In genomic region chr1:33257759-33258712, GRCh38 we compare ENCODE assay signal across 7 cellular contexts. TPM values are rescaled to one million over a fixed set of nuclear protein-coding genes. Genes with fewer than 3 reads are reported as not detected.
DNase-seq lines count a peak whose midpoint lies in the region; ATAC-seq, FAIRE-seq and TF ChIP-seq lines count a peak whose summit lies in the region.

No MANE protein-coding gene starts in this region.

- no peaks in the 10 kb centered on the region for H3K79me2 ChIP-seq in keratinocyte (ENCODE audit: control insufficient read depth, insufficient read depth, low read length)

- no peaks in the 10 kb centered on the region for H3K27me3 ChIP-seq in HUES6 (ENCODE audit: control insufficient read depth, insufficient read depth, low read length)
- H3K27me3 ChIP-seq in keratinocyte (ENCODE audit: control insufficient read depth, extremely low read depth, insufficient read depth, low read length), result no peaks in the 10 kb centered on the region

- peak; percentile 49 for FAIRE-seq in keratinocyte (lab: Jason Lieb, UNC)

- H3K9me3 Mint-ChIP-seq in activated naive CD8-positive, alpha-beta T cell (ENCODE audit: low read depth), result no peaks in the 10 kb centered on the region
- H3K9me3 Mint-ChIP-seq in stimulated activated memory B cell treated with anti-CD40 and anti-IgM and Interleukin-4, amounts not matched to agents 10 μg/mL and 1 μg/mL and 100 μg/mL, for 72 hours, result no peaks in the 10 kb centered on the region

- H3K4me3 ChIP-seq in HUES6 (ENCODE audit: low read depth, low read length), result peak overlapping the region; percentile 89
- H3K4me3 ChIP-seq in keratinocyte (ENCODE audit: control insufficient read depth in 2 of 3, extremely low read depth in 1 of 3, insufficient read depth in 2 of 3, low read depth in 1 of 3, low read length in 3 of 3), result peak overlapping the region; percentile 41 to 74 (median 66)

- H3K27ac Mint-ChIP-seq in activated naive CD8-positive, alpha-beta T cell, result peak overlapping the region; percentile 98
- H3K27ac Mint-ChIP-seq in stimulated activated memory B cell treated with anti-CD40 and anti-IgM and Interleukin-4, amounts not matched to agents 10 μg/mL and 1 μg/mL and 100 μg/mL, for 72 hours, result peak overlapping the region; percentile 98

- no peak for DNase-seq in keratinocyte (ENCODE audit: low read depth, low spot score)
- DNase-seq in putamen (ENCODE audit: low spot score), result no peak

- peak overlapping the region; percentile 93 for H3K4me2 ChIP-seq in keratinocyte (ENCODE audit: control insufficient read depth, extremely low read depth, insufficient read depth, low read depth, low read length)

- H3K4me1 ChIP-seq in HUES6 (ENCODE audit: control insufficient read depth, insufficient read depth, low read length) (peaks cover 28% of the 10 kb centered on the region), keratinocyte (ENCODE audit: control insufficient read depth, extremely low read depth, insufficient read depth, low read length) (peaks cover 15% of the 10 kb centered on the region)

- peak overlapping the region; percentile 52 for H2AFZ ChIP-seq in keratinocyte (ENCODE audit: control insufficient read depth, low read length)

- H3K4me1 Mint-ChIP-seq in activated naive CD8-positive, alpha-beta T cell (ENCODE audit: low read depth), result peaks cover 45% of the 10 kb centered on the region
- peaks cover 52% of the 10 kb centered on the region for H3K4me1 Mint-ChIP-seq in stimulated activated memory B cell treated with anti-CD40 and anti-IgM and Interleukin-4, amounts not matched to agents 10 μg/mL and 1 μg/mL and 100 μg/mL, for 72 hours

- peak overlapping the region; percentile 98 for H3K4me3 Mint-ChIP-seq in activated naive CD8-positive, alpha-beta T cell
- H3K4me3 Mint-ChIP-seq in stimulated activated memory B cell treated with anti-CD40 and anti-IgM and Interleukin-4, amounts not matched to agents 10 μg/mL and 1 μg/mL and 100 μg/mL, for 72 hours, result peak overlapping the region; percentile 96

- no peaks in the 10 kb centered on the region for H3K9me3 ChIP-seq in HUES6 (ENCODE audit: control insufficient read depth, insufficient read depth, low read depth, low read length)
- H3K9me3 ChIP-seq in keratinocyte (ENCODE audit: control insufficient read depth, low read depth, low read length), result no peaks in the 10 kb centered on the region

- dilution Hi-C loops in keratinocyte (cut with MboI; ENCODE audit: extremely low pct_ligation_motif_present, low sequenced_read_pairs), result no loop called here

- peaks cover 4% of the 10 kb centered on the region for H4K20me1 ChIP-seq in keratinocyte (ENCODE audit: control insufficient read depth, extremely low read depth, insufficient read depth, low read length)

- TF ChIP-seq CTCF in keratinocyte (optimal IDR thresholded peaks at IDR 0.05 in 1 of 3, IDR thresholded peaks at IDR 0.05 in 1 of 3, conservative IDR thresholded peaks at IDR 0.05 in 1 of 3; ENCODE audit: extremely low read depth in 1 of 3, insufficient read depth in 2 of 3, low read length in 3 of 3), result no peak

- H3K9me1 ChIP-seq in keratinocyte (ENCODE audit: control insufficient read depth, extremely low read depth, insufficient read depth, low read length), result no peaks in the 10 kb centered on the region

- H3K36me3 Mint-ChIP-seq in activated naive CD8-positive, alpha-beta T cell, result peaks cover 3% of the 10 kb centered on the region
- peaks cover 7% of the 10 kb centered on the region for H3K36me3 Mint-ChIP-seq in stimulated activated memory B cell treated with anti-CD40 and anti-IgM and Interleukin-4, amounts not matched to agents 10 μg/mL and 1 μg/mL and 100 μg/mL, for 72 hours

- no peaks in the 10 kb centered on the region for H3K27me3 Mint-ChIP-seq in activated naive CD8-positive, alpha-beta T cell
- no peaks in the 10 kb centered on the region for H3K27me3 Mint-ChIP-seq in stimulated activated memory B cell treated with anti-CD40 and anti-IgM and Interleukin-4, amounts not matched to agents 10 μg/mL and 1 μg/mL and 100 μg/mL, for 72 hours

- no peak for ATAC-seq in stimulated activated memory B cell treated with anti-CD40 and anti-IgM and Interleukin-4, amounts not matched to agents 10 μg/mL and 1 μg/mL and 100 μg/mL, for 72 hours
- ATAC-seq in GM19397 (IDR thresholded peaks at IDR 0.05; ENCODE audit: unreplicated experiment) (no peak), GM18868 (IDR thresholded peaks at IDR 0.05; ENCODE audit: unreplicated experiment) (no peak)

- H3K9ac ChIP-seq in HUES6 (ENCODE audit: low read length) (peak overlapping the region; percentile 85), keratinocyte (ENCODE audit: control insufficient read depth, extremely low read depth, insufficient read depth, low read length) (peak overlapping the region; percentile 83)

- 0 out of 2 replicates have a peak overlapping the region, but pooled peaks have one; percentile 85 for H3K27ac ChIP-seq in HUES6 (ENCODE audit: low read depth, low read length)
- no peak overlapping the region for H3K27ac ChIP-seq in keratinocyte (ENCODE audit: control insufficient read depth, insufficient read depth, low read length)

- H3K36me3 ChIP-seq in HUES6 (ENCODE audit: control insufficient read depth, insufficient read depth, low read length), result peaks cover 5% of the 10 kb centered on the region
- H3K36me3 ChIP-seq in keratinocyte (ENCODE audit: control insufficient read depth in 2 of 2, extremely low read depth in 1 of 2, insufficient read depth in 2 of 2, low read length in 2 of 2), result no peaks in the 10 kb centered on the region

RNA-seq across cellular contexts. Expression of gene ZNF362, which starts 1.7 kb away (rescaled TPM):
- polyA plus RNA-seq in keratinocyte, result 2.2 to 3.1 TPM (median 2.3 TPM) in 3 replicates
- polyA plus RNA-seq in keratinocyte (2011; ENCODE audit: low read depth), result 1.2 TPM
- polyA plus RNA-seq in keratinocyte (2011; cell fraction: cytosol; rRNA removed), result 2.0 and 3.2 TPM in 2 replicates
- 2.6 and 4.4 TPM in 2 replicates for polyA plus RNA-seq in keratinocyte (2011; cell fraction: nucleus; rRNA removed)
- 2.8 and 6.0 TPM in 2 replicates for polyA plus RNA-seq in keratinocyte (2012; ENCODE audit: low replicate concordance)
- polyA minus RNA-seq in keratinocyte, result 5.6 to 10.1 TPM (median 9.1 TPM) in 3 replicates
- polyA minus RNA-seq in keratinocyte (2011; cell fraction: cytosol; rRNA and poly(A)+ RNA removed), result 10.9 TPM
- 2.0 and 3.7 TPM in 2 replicates for polyA minus RNA-seq in keratinocyte (2011; cell fraction: nucleus; rRNA and poly(A)+ RNA removed)
